In the genomic region with DNA sequence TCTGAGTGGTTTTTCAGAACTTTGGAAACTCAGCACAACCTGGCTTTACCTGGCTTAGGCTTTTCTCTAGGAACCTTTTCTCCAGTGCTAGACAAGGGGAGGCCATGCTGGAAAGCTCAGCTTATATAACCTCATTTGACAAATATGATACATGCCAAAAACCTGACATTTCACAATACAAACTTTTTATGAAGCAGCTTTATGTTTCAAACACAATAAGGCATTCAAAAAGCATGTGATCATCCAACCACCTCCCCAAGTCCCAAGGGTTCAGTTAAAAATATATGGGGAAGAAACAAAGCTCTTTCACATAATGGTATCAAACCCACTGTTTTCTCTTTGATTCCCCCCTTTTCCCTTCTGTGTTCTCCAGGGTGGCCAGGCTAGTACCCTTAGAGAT, we compare ENCODE assay signal across 28 cellular contexts.
"Had no signal": no experiment of that assay in that cellular context is flagged by ENCODE, and none has a peak within 500 bp of the region (broad histone marks: within the 10 kb centered on the region; RNA-seq: fewer than 3 reads in every experiment).

No MANE protein-coding gene starts in this region.

- H3K36me3 Mint-ChIP-seq: activated naive CD4-positive, alpha-beta T cell treated with anti-CD3 and anti-CD28 coated beads, Interleukin-2, amount 10 ng/mL, durations not matched to agents 7 days and 5 days; activated naive CD8-positive, alpha-beta T cell treated with anti-CD3 and anti-CD28 coated beads, Interleukin-2, amount 10 ng/mL, durations not matched to agents 7 days and 5 days; natural killer cell treated with Interleukin-12 subunit alpha and Interleukin-12 subunit beta and Interleukin-15 and Interleukin-18, amount 100 ng/mL, for 72 hours; stimulated activated memory B cell treated with anti-CD40 and anti-IgM and Interleukin-4, amounts not matched to agents 10 μg/mL and 1 μg/mL and 100 μg/mL, for 72 hours had no signal

- H3K27me3 Mint-ChIP-seq: activated naive CD4-positive, alpha-beta T cell treated with anti-CD3 and anti-CD28 coated beads, Interleukin-2, amount 10 ng/mL, durations not matched to agents 7 days and 5 days; activated naive CD8-positive, alpha-beta T cell treated with anti-CD3 and anti-CD28 coated beads, Interleukin-2, amount 10 ng/mL, durations not matched to agents 7 days and 5 days; activated T-cell treated with anti-CD3 and anti-CD28 coated beads, Interleukin-2, amount 50 U/mL, for 24 hours; natural killer cell treated with Interleukin-12 subunit alpha and Interleukin-12 subunit beta and Interleukin-15 and Interleukin-18, amount 100 ng/mL, for 72 hours; stimulated activated memory B cell treated with anti-CD40 and anti-IgM and Interleukin-4, amounts not matched to agents 10 μg/mL and 1 μg/mL and 100 μg/mL, for 72 hours; stimulated activated naive CD8-positive, alpha-beta T cell treated with anti-CD3 and anti-CD28 coated beads, Interleukin-15, amount 100 ng/mL, for 72 hours had no signal

- H3K4me1 Mint-ChIP-seq: activated naive CD4-positive, alpha-beta T cell treated with anti-CD3 and anti-CD28 coated beads, Interleukin-2, amount 10 ng/mL, durations not matched to agents 7 days and 5 days; activated naive CD8-positive, alpha-beta T cell treated with anti-CD3 and anti-CD28 coated beads, Interleukin-2, amount 10 ng/mL, durations not matched to agents 7 days and 5 days; stimulated activated memory B cell treated with anti-CD40 and anti-IgM and Interleukin-4, amounts not matched to agents 10 μg/mL and 1 μg/mL and 100 μg/mL, for 72 hours; stimulated activated naive CD8-positive, alpha-beta T cell treated with anti-CD3 and anti-CD28 coated beads, Interleukin-15, amount 100 ng/mL, for 72 hours had no signal

- H3K27ac Mint-ChIP-seq: activated naive CD4-positive, alpha-beta T cell treated with anti-CD3 and anti-CD28 coated beads, Interleukin-2, amount 10 ng/mL, durations not matched to agents 7 days and 5 days; activated naive CD8-positive, alpha-beta T cell treated with anti-CD3 and anti-CD28 coated beads, Interleukin-2, amount 10 ng/mL, durations not matched to agents 7 days and 5 days; activated T-cell treated with anti-CD3 and anti-CD28 coated beads, Interleukin-2, amount 50 U/mL, for 24 hours; dendritic cell treated with granulocyte-macrophage colony-stimulating factor and Interleukin-4, amounts not matched to agents 40 ng/mL and 50 ng/mL, for 4 days; natural killer cell treated with Interleukin-12 subunit alpha and Interleukin-12 subunit beta and Interleukin-15 and Interleukin-18, amount 100 ng/mL, for 72 hours; stimulated activated memory B cell treated with anti-CD40 and anti-IgM and Interleukin-4, amounts not matched to agents 10 μg/mL and 1 μg/mL and 100 μg/mL, for 72 hours; stimulated activated naive CD8-positive, alpha-beta T cell treated with anti-CD3 and anti-CD28 coated beads, Interleukin-15, amount 100 ng/mL, for 72 hours; T-helper 2 cell treated with Interferon-gamma antibody and Interleukin-4, amounts not matched to agents 5 μg/mL and 100 μg/mL, for 36 hours had no signal

- H3K4me3 Mint-ChIP-seq: activated naive CD4-positive, alpha-beta T cell treated with anti-CD3 and anti-CD28 coated beads, Interleukin-2, amount 10 ng/mL, durations not matched to agents 7 days and 5 days; activated naive CD8-positive, alpha-beta T cell treated with anti-CD3 and anti-CD28 coated beads, Interleukin-2, amount 10 ng/mL, durations not matched to agents 7 days and 5 days; activated T-cell treated with anti-CD3 and anti-CD28 coated beads, Interleukin-2, amount 50 U/mL, for 24 hours; dendritic cell treated with granulocyte-macrophage colony-stimulating factor and Interleukin-4, amounts not matched to agents 40 ng/mL and 50 ng/mL, for 4 days; natural killer cell treated with Interleukin-12 subunit alpha and Interleukin-12 subunit beta and Interleukin-15 and Interleukin-18, amount 100 ng/mL, for 72 hours; stimulated activated memory B cell treated with anti-CD40 and anti-IgM and Interleukin-4, amounts not matched to agents 10 μg/mL and 1 μg/mL and 100 μg/mL, for 72 hours; stimulated activated naive CD8-positive, alpha-beta T cell treated with anti-CD3 and anti-CD28 coated beads, Interleukin-15, amount 100 ng/mL, for 72 hours; T-helper 2 cell treated with Interferon-gamma antibody and Interleukin-4, amounts not matched to agents 5 μg/mL and 100 μg/mL, for 36 hours had no signal

- H3K4me1 ChIP-seq: esophagus muscularis mucosa, foreskin keratinocyte, left ventricle myocardium inferior, upper lobe of left lung had no signal

- H3K4me3 ChIP-seq: esophagus muscularis mucosa, left ventricle myocardium inferior, lung, mucosa of descending colon, upper lobe of left lung, vagina had no signal

- H3K36me3 ChIP-seq: esophagus muscularis mucosa, left ventricle myocardium inferior, upper lobe of left lung, vagina had no signal

- H3K27me3 ChIP-seq: esophagus muscularis mucosa, foreskin keratinocyte, upper lobe of left lung, vagina had no signal

- ATAC-seq: foreskin keratinocyte; mucosa of descending colon; natural killer cell treated with Interleukin-12 subunit alpha and Interleukin-12 subunit beta and Interleukin-15 and Interleukin-18, amount 100 ng/mL, for 72 hours; sciatic nerve; stimulated activated memory B cell treated with anti-CD40 and anti-IgM and Interleukin-4, amounts not matched to agents 10 μg/mL and 1 μg/mL and 100 μg/mL, for 72 hours; stimulated activated naive CD8-positive, alpha-beta T cell treated with anti-CD3 and anti-CD28 coated beads, Interleukin-15, amount 100 ng/mL, for 72 hours had no signal

- DNase-seq: activated CD4-positive, alpha-beta T cell treated with anti-CD3 and anti-CD28 coated beads for 4 hours; activated CD4-positive, alpha-beta T cell treated with anti-CD3 and anti-CD28 coated beads, Interleukin-2, amount 50 U/mL, for 48 hours; activated CD8-positive, alpha-beta memory T cell treated with anti-CD3 and anti-CD28 coated beads, Interleukin-2, amount 50 U/mL, for 48 hours; activated gamma-delta T cell; activated naive CD4-positive, alpha-beta T cell treated with anti-CD3 and anti-CD28 coated beads, Interleukin-2, amount 10 ng/mL, durations not matched to agents 7 days and 5 days; activated naive CD8-positive, alpha-beta T cell treated with anti-CD3 and anti-CD28 coated beads, Interleukin-2, amount 10 ng/mL, durations not matched to agents 7 days and 5 days; activated T-cell treated with anti-CD3 and anti-CD28 coated beads, Interleukin-2, amount 50 U/mL, for 24 hours; amygdala; central memory CD4-positive, alpha-beta T cell; foreskin keratinocyte; islet precursor cell; left ventricle myocardium inferior; mucosa of descending colon; small intestine; stimulated activated CD4-positive, alpha-beta T cell treated with anti-CD3 and anti-CD28 coated beads, Interleukin-4, amount 100 ng/mL, for 4 hours; stimulated activated CD8-positive, alpha-beta memory T cell treated with anti-CD3 and anti-CD28 coated beads, Interleukin-4, amount 100 ng/mL, for 48 hours; stimulated activated naive CD8-positive, alpha-beta T cell treated with anti-CD3 and anti-CD28 coated beads, Interleukin-15, amount 100 ng/mL, for 72 hours; substantia nigra; T-helper 1 cell; upper lobe of left lung had no signal

- H3K9me3 ChIP-seq: esophagus muscularis mucosa, left ventricle myocardium inferior, mucosa of descending colon, upper lobe of left lung, vagina had no signal

- H3K9me3 Mint-ChIP-seq: activated naive CD8-positive, alpha-beta T cell treated with anti-CD3 and anti-CD28 coated beads, Interleukin-2, amount 10 ng/mL, durations not matched to agents 7 days and 5 days; activated T-cell treated with anti-CD3 and anti-CD28 coated beads, Interleukin-2, amount 50 U/mL, for 24 hours; dendritic cell treated with granulocyte-macrophage colony-stimulating factor and Interleukin-4, amounts not matched to agents 40 ng/mL and 50 ng/mL, for 4 days; stimulated activated memory B cell treated with anti-CD40 and anti-IgM and Interleukin-4, amounts not matched to agents 10 μg/mL and 1 μg/mL and 100 μg/mL, for 72 hours; T-helper 2 cell treated with Interferon-gamma antibody and Interleukin-4, amounts not matched to agents 5 μg/mL and 100 μg/mL, for 36 hours had no signal
